ENCODE assay signal across 23 cellular contexts in the genomic region with DNA sequence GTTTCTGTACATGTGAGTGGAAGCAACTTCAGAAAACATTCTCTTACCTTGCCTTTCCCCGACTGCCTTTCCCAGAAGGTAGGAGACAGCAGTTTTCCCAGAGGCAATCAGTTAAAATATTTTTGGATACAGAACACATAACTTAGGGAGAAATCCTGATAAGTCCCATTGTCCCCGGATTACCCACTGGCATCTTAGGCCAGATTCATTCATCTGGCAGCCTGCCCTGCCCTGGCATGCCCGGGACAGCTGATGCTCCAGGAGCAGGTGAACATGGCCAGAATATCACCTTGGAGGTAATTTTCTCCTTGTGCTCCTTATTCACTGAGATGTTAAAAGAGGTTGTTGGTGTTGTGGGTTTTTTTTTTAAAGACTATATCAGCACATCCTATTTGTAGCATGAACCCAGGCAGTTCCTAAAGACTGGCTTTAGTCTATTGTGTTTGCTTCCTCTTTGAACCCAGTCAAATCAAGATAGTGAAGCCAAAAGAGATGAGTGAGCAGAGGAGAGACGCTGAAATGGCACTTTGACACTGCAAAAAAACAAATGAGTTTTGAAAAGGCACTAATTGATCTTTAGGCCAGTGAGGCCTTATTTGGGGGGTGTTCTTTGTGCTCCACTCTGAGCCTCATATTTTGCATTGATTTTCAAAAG.
DNase-seq lines count a peak whose midpoint lies in the region; ATAC-seq and TF ChIP-seq lines count a peak whose summit lies in the region.
"Had no signal": no experiment of that assay in that cellular context is flagged by ENCODE, and none has a peak within 500 bp of the region (broad histone marks: within the 10 kb centered on the region; RNA-seq: fewer than 3 reads in every experiment).

No MANE protein-coding gene starts in this region.

- H3K9me3 ChIP-seq in MM.1S (replicated peaks; ENCODE audit: insufficient read depth, low read length) (no peaks in the 10 kb centered on the region), cardiac muscle cell (ENCODE audit: low read depth) (no peaks in the 10 kb centered on the region)
- H3K9me3 ChIP-seq: colonic mucosa, mucosa of descending colon, prostate gland, tibial artery had no signal

- H3F3A ChIP-seq in MM.1S (ENCODE audit: insufficient read depth, low read length) = no peaks in the 10 kb centered on the region

- H3K4me3 ChIP-seq in MM.1S (ENCODE audit: low read length) (no peak overlapping the region), cardiac muscle cell (no peak overlapping the region)
- H3K4me3 ChIP-seq: colonic mucosa, mucosa of descending colon, prostate gland, SK-N-MC, skin epidermis, tibial artery had no signal

- no peak for ATAC-seq in GM21825 (IDR thresholded peaks at IDR 0.05; ENCODE audit: unreplicated experiment)
- ATAC-seq in HG02588 (IDR thresholded peaks at IDR 0.05; ENCODE audit: unreplicated experiment) = no peak
- no peak for ATAC-seq in foreskin keratinocyte
- ATAC-seq: mucosa of descending colon, T-helper 17 cell had no signal

- peak overlapping the region in 2 of 3 experiments; percentile 13 to 46 for H3K27ac Mint-ChIP-seq in nephron
- H3K27ac Mint-ChIP-seq: CD14-positive monocyte, T-helper 17 cell had no signal

- no peaks in the 10 kb centered on the region for H3K9me2 ChIP-seq in MM.1S (replicated peaks; ENCODE audit: insufficient read depth, low read length)

- TF ChIP-seq CTCF in MM.1S (IDR thresholded peaks at IDR 0.05; ENCODE audit: low read length) = no peak
- TF ChIP-seq CTCF in cardiac muscle cell (IDR thresholded peaks at IDR 0.05; ENCODE audit: low read depth, low read length) = no peak
- no peak for TF ChIP-seq CTCF in nephron (IDR thresholded peaks at IDR 0.05; ENCODE audit: unreplicated experiment in 3 of 3)
- no peak for TF ChIP-seq CTCF in foreskin keratinocyte (conservative IDR thresholded peaks at IDR 0.05)

- H2AFZ ChIP-seq in MM.1S (ENCODE audit: low read length) = no peak overlapping the region

- H3K36me3 Mint-ChIP-seq in nephron (ENCODE audit: low read depth) = no peaks in the 10 kb centered on the region
- H3K36me3 Mint-ChIP-seq: CD14-positive monocyte had no signal

- H3K79me2 ChIP-seq in MM.1S (ENCODE audit: low read length) = no peaks in the 10 kb centered on the region

- H3K9ac ChIP-seq in MM.1S (ENCODE audit: low read length) = no peak overlapping the region

- H3K36me3 ChIP-seq in MM.1S (replicated peaks; ENCODE audit: insufficient read depth, low read length) = no peaks in the 10 kb centered on the region
- no peaks in the 10 kb centered on the region for H3K36me3 ChIP-seq in cardiac muscle cell
- H3K36me3 ChIP-seq: colonic mucosa, prostate gland, tibial artery had no signal

- no peak overlapping the region for H3K4me3 Mint-ChIP-seq in nephron
- H3K4me3 Mint-ChIP-seq: CD14-positive monocyte, T-helper 17 cell had no signal

- H3K4me1 Mint-ChIP-seq in nephron = peaks cover 35% of the 10 kb centered on the region
- H3K4me1 Mint-ChIP-seq: T-helper 17 cell had no signal

- no peaks in the 10 kb centered on the region for H3K27me3 Mint-ChIP-seq in nephron (ENCODE audit: low read depth)
- H3K27me3 Mint-ChIP-seq: T-helper 17 cell had no signal

- H4K20me1 ChIP-seq in MM.1S (ENCODE audit: insufficient read depth, low read length) = no peaks in the 10 kb centered on the region

- H3K9me3 Mint-ChIP-seq in nephron = no peaks in the 10 kb centered on the region

- peak; percentile 38 for DNase-seq in MM.1S
- peak; percentile 26 for DNase-seq in OCI-M1 (lab: John Stamatoyannopoulos, UW)
- DNase-seq in cardiac muscle cell (ENCODE audit: low read depth in 1 of 2, low spot score in 1 of 2) = no peak
- no peak for DNase-seq in NCI-H1436 (lab: John Stamatoyannopoulos, UW)
- no peak for DNase-seq in foreskin keratinocyte
- DNase-seq: activated CD4-positive, alpha-beta T cell treated with anti-CD3 and anti-CD28 coated beads, Interleukin-2, amount 50 U/mL, for 4 hours; activated CD8-positive, alpha-beta memory T cell treated with anti-CD3 and anti-CD28 coated beads, Interleukin-2, amount 50 U/mL, for 48 hours; colonic mucosa; KBM-7; mucosa of descending colon; NCI-H1694 treated with DMSO at 0.1 percent for 48 hours; NCI-H446; stimulated activated CD4-positive, alpha-beta T cell treated with anti-CD3 and anti-CD28 coated beads, Interleukin-2, amount 100 ng/mL, for 48 hours; stimulated activated naive CD4-positive, alpha-beta T cell; T-helper 17 cell; tibial artery had no signal

- no peak overlapping the region for H3K27ac ChIP-seq in MM.1S (ENCODE audit: low read length)
- peak overlapping the region; percentile 16 for H3K27ac ChIP-seq in cardiac muscle cell
- H3K27ac ChIP-seq in foreskin keratinocyte = no peak overlapping the region
- H3K27ac ChIP-seq: colonic mucosa, prostate gland, SK-N-MC, tibial artery had no signal

- no peaks in the 10 kb centered on the region for H3K4me1 ChIP-seq in MM.1S (ENCODE audit: low read length)
- H3K4me1 ChIP-seq in cardiac muscle cell (ENCODE audit: low read depth) = peaks cover 45% of the 10 kb centered on the region
- no peaks in the 10 kb centered on the region for H3K4me1 ChIP-seq in foreskin keratinocyte
- H3K4me1 ChIP-seq: colonic mucosa, prostate gland had no signal

- H3K27me3 ChIP-seq in MM.1S (replicated peaks; ENCODE audit: insufficient read depth, low read length) = no peaks in the 10 kb centered on the region
- no peaks in the 10 kb centered on the region for H3K27me3 ChIP-seq in cardiac muscle cell
- H3K27me3 ChIP-seq in foreskin keratinocyte = no peaks in the 10 kb centered on the region
- H3K27me3 ChIP-seq: colonic mucosa, tibial artery had no signal

- H3K4me2 ChIP-seq in MM.1S (ENCODE audit: low read depth, low read length) = no peak overlapping the region

Comparison
In these comparisons a context has a peak if more than half of its experiments do, and no peak if none do; other contexts are left out.
1. DNase-seq: peak in MM.1S (single experiment) and OCI-M1 (single experiment); none in cardiac muscle cell (0 of 2), NCI-H1436 (single experiment) and foreskin keratinocyte (0 of 2).